18 cellular contexts compared by ENCODE assay signal in genomic region chr6:17484201-17484606, GRCh38.
DNase-seq lines count a peak whose midpoint lies in the region; ATAC-seq and TF ChIP-seq lines count a peak whose summit lies in the region.
"Had no signal": no experiment of that assay in that cellular context is flagged by ENCODE, and none has a peak within 500 bp of the region (broad histone marks: within the 10 kb centered on the region; RNA-seq: fewer than 3 reads in every experiment).

No MANE protein-coding gene starts in this region.

- TF ChIP-seq CTCF in right atrium auricular region (IDR thresholded peaks at IDR 0.05) (no peak), coronary artery (IDR thresholded peaks at IDR 0.05) (no peak)

- ATAC-seq in GM19395 (IDR thresholded peaks at IDR 0.05; ENCODE audit: unreplicated experiment) (no peak), GM21447 (IDR thresholded peaks at IDR 0.05; ENCODE audit: unreplicated experiment) (no peak), HG03039 (IDR thresholded peaks at IDR 0.05; ENCODE audit: unreplicated experiment) (no peak)
- ATAC-seq: gastroesophageal sphincter; naive thymus-derived CD8-positive, alpha-beta T cell had no signal

- no peaks in the 10 kb centered on the region for H3K9me3 ChIP-seq in right atrium auricular region
- H3K9me3 ChIP-seq: gastroesophageal sphincter, vagina had no signal

- H3K27ac ChIP-seq in right atrium auricular region (peak overlapping the region; percentile 74 to 83), coronary artery (no peak overlapping the region)
- H3K27ac ChIP-seq: epithelial cell of prostate, gastroesophageal sphincter, vagina had no signal

- H3K4me3 ChIP-seq in right atrium auricular region (no peak overlapping the region), coronary artery (no peak overlapping the region)
- H3K4me3 ChIP-seq: gastroesophageal sphincter, lung, vagina had no signal

- DNase-seq in DMS153 (lab: John Stamatoyannopoulos, UW), result peak; percentile 71
- peak; percentile 74 to 86 for DNase-seq in NCI-H187 (lab: John Stamatoyannopoulos, UW)
- peak; percentile 96 for DNase-seq in NCI-H69 (lab: John Stamatoyannopoulos, UW)
- no peak for DNase-seq in right atrium auricular region (ENCODE audit: low spot score)
- DNase-seq in coronary artery (ENCODE audit: low spot score), result no peak
- DNase-seq: ACHN; activated CD4-positive, alpha-beta T cell treated with anti-CD3 and anti-CD28 coated beads, Interleukin-2, amount 50 U/mL, for 1 hour; activated naive CD4-positive, alpha-beta T cell treated with Interleukin-2 at 50 U/mL for 16 hours; CD4-positive, CD25-positive, alpha-beta regulatory T cell; Karpas-422; naive thymus-derived CD8-positive, alpha-beta T cell had no signal

- no peaks in the 10 kb centered on the region for H3K27me3 ChIP-seq in right atrium auricular region
- H3K27me3 ChIP-seq: gastroesophageal sphincter, vagina had no signal

- H3K36me3 ChIP-seq in right atrium auricular region, result no peaks in the 10 kb centered on the region
- H3K36me3 ChIP-seq: gastroesophageal sphincter, vagina had no signal

- peaks cover 0 to 11% of the 10 kb centered on the region in 2 donors for H3K4me1 ChIP-seq in right atrium auricular region
- H3K4me1 ChIP-seq: vagina had no signal

Comparison
In these comparisons a context has a peak if more than half of its experiments do, and no peak if none do; other contexts are left out.
1. DNase-seq: peak in DMS153 (single experiment), NCI-H187 (2 of 2) and NCI-H69 (single experiment); none in right atrium auricular region (single experiment) and coronary artery (single experiment).
2. H3K27ac ChIP-seq: peak in right atrium auricular region (2 of 2); none in coronary artery (0 of 2).